ENCODE assay signal across 15 cellular contexts in genomic region chr12:11769723-11770514, GRCh38.
DNase-seq lines count a peak whose midpoint lies in the region; ATAC-seq and TF ChIP-seq lines count a peak whose summit lies in the region.
"Had no signal": no experiment of that assay in that cellular context is flagged by ENCODE, and none has a peak within 500 bp of the region (broad histone marks: within the 10 kb centered on the region; RNA-seq: fewer than 3 reads in every experiment).

No MANE protein-coding gene starts in this region.

- H3K79me2 ChIP-seq in Loucy (ENCODE audit: insufficient read depth, low read length): peaks cover 89% of the 10 kb centered on the region

- H3K4me3 Mint-ChIP-seq in progenitor cell of endocrine pancreas (ENCODE audit: low read depth): no peak overlapping the region

- H3K36me3 ChIP-seq in Loucy (ENCODE audit: insufficient read depth, low read length) (peaks cover 45% of the 10 kb centered on the region), colonic mucosa (no peaks in the 10 kb centered on the region)
- H3K36me3 ChIP-seq: MG63 had no signal

- no peaks in the 10 kb centered on the region for H3F3A ChIP-seq in Loucy (ENCODE audit: low read depth)

- TF ChIP-seq CTCF in Loucy (conservative IDR thresholded peaks at IDR 0.05; ENCODE audit: low read length) (no peak), colonic mucosa (IDR thresholded peaks at IDR 0.05) (no peak), progenitor cell of endocrine pancreas (IDR thresholded peaks at IDR 0.05; ENCODE audit: unreplicated experiment) (no peak)

- DNase-seq in GDM1 (lab: John Stamatoyannopoulos, UW): peak; percentile 21
- DNase-seq in colonic mucosa: peak; percentile 75
- DNase-seq in progenitor cell of endocrine pancreas (ENCODE audit: low spot score, unreplicated experiment): no peak
- no peak for DNase-seq in hypothalamus (lab: John Stamatoyannopoulos, UW)
- no peak for DNase-seq in HK-2 (ENCODE audit: unreplicated experiment)
- no peak for DNase-seq in EL
- DNase-seq: aorta, COR-L47, MG63 had no signal

- H3K27me3 Mint-ChIP-seq in progenitor cell of endocrine pancreas: no peaks in the 10 kb centered on the region

- peak overlapping the region; percentile 42 for H3K27ac Mint-ChIP-seq in progenitor cell of endocrine pancreas

- H3K4me2 ChIP-seq in Loucy (ENCODE audit: low read depth, low read length, poor library complexity, severe bottlenecking): peak overlapping the region; percentile 54

- no peak overlapping the region for H3K9ac ChIP-seq in Loucy (ENCODE audit: low read depth, low read length, poor library complexity, severe bottlenecking)
- H3K9ac ChIP-seq in colonic mucosa (ENCODE audit: low read depth in 2 of 2, low read length in 2 of 2): peak overlapping the region in 1 of 2 donors; percentile 53

- H2AFZ ChIP-seq in Loucy (ENCODE audit: low read length): no peak overlapping the region

- ATAC-seq in HG02870 (IDR thresholded peaks at IDR 0.05; ENCODE audit: unreplicated experiment): no peak
- ATAC-seq: HCT116 had no signal

- intact Hi-C loops in colonic mucosa (cut with DNase I): no loop called here

- peaks cover 26% of the 10 kb centered on the region for H4K20me1 ChIP-seq in Loucy (ENCODE audit: insufficient read depth, low read length, poor library complexity, severe bottlenecking)

- no peaks in the 10 kb centered on the region for H3K9me2 ChIP-seq in Loucy (replicated peaks; ENCODE audit: low read depth, low read length)

- H3K4me3 ChIP-seq in Loucy (ENCODE audit: low read length, poor library complexity, severe bottlenecking): no peak overlapping the region
- no peak overlapping the region for H3K4me3 ChIP-seq in colonic mucosa
- H3K4me3 ChIP-seq: lung, MG63, SJSA1, skin epidermis had no signal

- H3K27me3 ChIP-seq in Loucy (ENCODE audit: insufficient read depth, low read length, poor library complexity, severe bottlenecking): no peaks in the 10 kb centered on the region
- H3K27me3 ChIP-seq in colonic mucosa: no peaks in the 10 kb centered on the region
- H3K27me3 ChIP-seq: MG63, SJSA1 had no signal

- peaks cover 50% of the 10 kb centered on the region for H3K4me1 ChIP-seq in Loucy (ENCODE audit: insufficient read depth, low read length, poor library complexity, severe bottlenecking)
- no peaks in the 10 kb centered on the region for H3K4me1 ChIP-seq in colonic mucosa

- peaks cover 19% of the 10 kb centered on the region for H3K36me3 Mint-ChIP-seq in progenitor cell of endocrine pancreas (ENCODE audit: insufficient read depth)

- H3K9me3 ChIP-seq in Loucy (ENCODE audit: insufficient read depth, low read depth, low read length) (no peaks in the 10 kb centered on the region), colonic mucosa (no peaks in the 10 kb centered on the region)
- H3K9me3 ChIP-seq: MG63, SJSA1 had no signal

- H3K27ac ChIP-seq in colonic mucosa: peak overlapping the region; percentile 5
- H3K27ac ChIP-seq: SJSA1 had no signal

- H3K4me1 Mint-ChIP-seq in progenitor cell of endocrine pancreas (ENCODE audit: low read depth): peaks cover 40% of the 10 kb centered on the region

- no peaks in the 10 kb centered on the region for H3K9me3 Mint-ChIP-seq in progenitor cell of endocrine pancreas (ENCODE audit: low read depth)

Comparison
In these comparisons a context has a peak if more than half of its experiments do, and no peak if none do; other contexts are left out.
1. DNase-seq: peak in GDM1 (single experiment) and colonic mucosa (single experiment); none in progenitor cell of endocrine pancreas (single experiment), hypothalamus (0 of 51), HK-2 (single experiment) and EL (single experiment).